Comparison of ENCODE assay signal across 15 cellular contexts in genomic region chr6:138182939-138183791, GRCh38. TPM values are rescaled to one million over a fixed set of nuclear protein-coding genes. Genes with fewer than 3 reads are reported as not detected.
A peak's percentile ranks its signal among the peaks of the same experiment; 100 is the strongest.
DNase-seq lines count a peak whose midpoint lies in the region; ATAC-seq and TF ChIP-seq lines count a peak whose summit lies in the region.
"Had no signal": no experiment of that assay in that cellular context is flagged by ENCODE, and none has a peak within 500 bp of the region (broad histone marks: within the 10 kb centered on the region; RNA-seq: fewer than 3 reads in every experiment).

No MANE protein-coding gene starts in this region.

- no peaks in the 10 kb centered on the region for H3K79me2 ChIP-seq in mammary epithelial cell (ENCODE audit: insufficient read depth, low read length)

- H2AFZ ChIP-seq in mammary epithelial cell (ENCODE audit: low read depth, low read length): no peak overlapping the region

- no peaks in the 10 kb centered on the region for H4K20me1 ChIP-seq in mammary epithelial cell (ENCODE audit: insufficient read depth, low read length)

- H3K9ac ChIP-seq in HUES48 (ENCODE audit: low read depth, low read length) (peak overlapping the region; percentile 40), mammary epithelial cell (ENCODE audit: insufficient read depth, low read length) (no peak overlapping the region)

- BruUV-seq in mammary epithelial cell (replicated peaks; lab: Mats Ljungman, UMichigan): no TSS peak

- no peak for TF ChIP-seq CTCF in mammary epithelial cell (conservative IDR thresholded peaks at IDR 0.05 in 1 of 2, IDR thresholded peaks at IDR 0.05 in 1 of 2; ENCODE audit: extremely low read depth in 1 of 2, insufficient read depth in 1 of 2, low read depth in 1 of 2, low read length in 2 of 2)

- in situ Hi-C loops in mammary epithelial cell (cut with MboI; ENCODE audit: low sequenced_read_pairs in 2 of 2): no loop called here

- CTCF ChIA-PET in mammary epithelial cell (lab: Charles Lee; ENCODE audit: low non-redundant PET): no interaction called here

- ATAC-seq in GM19035 (IDR thresholded peaks at IDR 0.05; ENCODE audit: unreplicated experiment) (no peak), HG02885 (IDR thresholded peaks at IDR 0.05; ENCODE audit: poor library complexity, unreplicated experiment) (no peak)
- no peak for ATAC-seq in activated CD4-positive, CD25-positive, alpha-beta regulatory T cell treated with anti-CD3 and anti-CD28 coated beads, Interleukin-2, amount 50 U/mL, for 24 hours
- ATAC-seq: activated CD4-positive, alpha-beta T cell treated with anti-CD3 and anti-CD28 coated beads for 36 hours; CD8-positive, alpha-beta T cell had no signal

- H3K4me1 ChIP-seq in HUES48 (ENCODE audit: control insufficient read depth, insufficient read depth, low read length) (peaks cover 34% of the 10 kb centered on the region), mammary epithelial cell (ENCODE audit: insufficient read depth, low read length) (no peaks in the 10 kb centered on the region)

- intact Hi-C loops in mammary epithelial cell (cut with micrococcal nuclease): no loop called here

- H3K27ac ChIP-seq in HUES48 (ENCODE audit: low read depth, low read length): peak overlapping the region; percentile 84
- no peak overlapping the region for H3K27ac ChIP-seq in mammary epithelial cell (ENCODE audit: insufficient read depth, low read depth, low read length)

- peak; percentile 24 for DNase-seq in NCI-H510A (lab: John Stamatoyannopoulos, UW)
- DNase-seq in foreskin melanocyte: peak; percentile 52
- peak; percentile 97 for DNase-seq in pons (ENCODE audit: low spot score)
- DNase-seq in mammary epithelial cell: no peak
- DNase-seq: activated CD4-positive, alpha-beta T cell treated with anti-CD3 and anti-CD28 coated beads for 36 hours; activated effector memory CD4-positive, alpha-beta T cell treated with Interleukin-2 at 50 U/mL for 16 hours; CD8-positive, alpha-beta T cell; left cardiac atrium; NCI-H524 treated with DMSO at 0.1 percent for 48 hours had no signal

- no peaks in the 10 kb centered on the region for H3K36me3 ChIP-seq in HUES48 (ENCODE audit: control insufficient read depth, insufficient read depth, low read length)
- no peaks in the 10 kb centered on the region for H3K36me3 ChIP-seq in mammary epithelial cell (ENCODE audit: insufficient read depth, low read length)

- H3K27me3 ChIP-seq in HUES48 (ENCODE audit: control insufficient read depth, insufficient read depth, low read length) (no peaks in the 10 kb centered on the region), mammary epithelial cell (ENCODE audit: insufficient read depth, low read length) (no peaks in the 10 kb centered on the region)

- 81% methylated on average over 8 of the region's 8 CpGs for WGBS in mammary epithelial cell (ENCODE audit: low coverage, missing lambda C conversion rate)

- H3K4me3 ChIP-seq in HUES48 (ENCODE audit: low read depth, low read length) (peak overlapping the region; percentile 12), mammary epithelial cell (replicated peaks in 1 of 3; ENCODE audit: insufficient read depth in 1 of 3, low read depth in 2 of 3, low read length in 3 of 3) (no peak overlapping the region)

- dilution Hi-C loops in mammary epithelial cell (cut with HindIII; ENCODE audit: low sequenced_read_pairs): no loop called here

- H3K4me2 ChIP-seq in mammary epithelial cell (ENCODE audit: insufficient read depth, low read depth, low read length): no peak overlapping the region

- no peaks in the 10 kb centered on the region for H3K9me3 ChIP-seq in HUES48 (ENCODE audit: control insufficient read depth, insufficient read depth, low read length)
- H3K9me3 ChIP-seq in mammary epithelial cell (replicated peaks; ENCODE audit: insufficient read depth, low read length): no peaks in the 10 kb centered on the region

RNA-seq across cellular contexts. Expression of gene ARFGEF3, which starts 21.4 kb away (rescaled TPM):
- 1 to 10 TPM; 1.6 to 7.3 TPM for total RNA-seq in mammary epithelial cell
- polyA plus RNA-seq in mammary epithelial cell: 0.51 TPM
- 2.8 TPM for polyA minus RNA-seq in mammary epithelial cell
- total RNA-seq: CD8-positive, alpha-beta T cell had no signal
- polyA plus RNA-seq: IgD-negative memory B cell had no signal

RNA-seq across cellular contexts. Expression of gene PBOV1, which starts 35.1 kb away (rescaled TPM):
- total RNA-seq in mammary epithelial cell: not detected
- not detected for polyA plus RNA-seq in mammary epithelial cell
- polyA minus RNA-seq in mammary epithelial cell: not detected
- total RNA-seq: activated CD4-positive, alpha-beta T cell treated with anti-CD3 and anti-CD28 coated beads for 36 hours; CD8-positive, alpha-beta T cell; chondrocyte; left cardiac atrium had no signal
- polyA plus RNA-seq: IgD-negative memory B cell had no signal
